Comparison of ENCODE assay signal across 8 cellular contexts in the genomic region with DNA sequence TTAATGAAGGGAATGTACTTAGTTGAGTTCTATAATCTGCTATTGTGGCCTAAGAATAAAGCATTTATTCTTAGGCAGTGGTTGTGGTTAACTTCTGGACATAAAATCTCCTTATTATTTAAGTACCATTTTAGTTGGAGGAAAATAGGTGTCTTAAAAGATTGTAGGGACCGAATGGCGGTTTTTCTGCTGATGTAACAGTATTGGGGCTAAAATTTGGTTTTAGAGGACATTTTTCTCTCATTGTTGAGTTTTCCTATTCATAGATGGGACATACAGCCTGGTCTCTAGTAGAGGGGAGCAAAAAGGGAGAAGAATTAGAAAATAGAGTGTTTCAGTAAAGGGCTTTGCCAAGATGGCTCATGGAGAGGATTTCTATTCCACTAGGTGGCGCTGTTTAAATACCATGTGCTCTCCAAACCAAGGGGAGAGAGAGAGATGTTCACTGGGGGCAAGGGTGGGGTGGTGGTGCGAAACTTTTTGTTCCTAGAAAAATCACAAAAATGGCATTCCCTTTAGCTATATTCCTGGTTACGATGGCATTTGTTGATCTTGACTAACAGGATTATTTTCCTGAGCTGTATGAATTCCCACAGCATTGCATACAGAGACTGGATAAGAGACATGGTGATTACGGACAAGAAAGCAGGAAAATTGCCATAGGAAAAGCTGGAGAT. TPM values are rescaled to one million over a fixed set of nuclear protein-coding genes. Genes with fewer than 3 reads are reported as not detected.
DNase-seq lines count a peak whose midpoint lies in the region; ATAC-seq and TF ChIP-seq lines count a peak whose summit lies in the region.

No MANE protein-coding gene starts in this region.

- peaks cover 47% of the 10 kb centered on the region for H3K27me3 Mint-ChIP-seq in activated CD4-positive, alpha-beta T cell treated with anti-CD3 and anti-CD28 coated beads, Interleukin-2, amount 10 ng/mL, durations not matched to agents 24 days and 14 days
- peaks cover 38% of the 10 kb centered on the region for H3K27me3 Mint-ChIP-seq in nephron progenitor cell (ENCODE audit: low read depth, poor library complexity)

- TF ChIP-seq CTCF in nephron progenitor cell (IDR thresholded peaks at IDR 0.05), result peak; percentile 81

- TF ChIP-seq POLR2A in GM18505 (IDR thresholded peaks at IDR 0.05; ENCODE audit: borderline replicate concordance, extremely low read depth, insufficient read depth, insufficient read length), result no peak

- DNase-seq in CD1c-positive myeloid dendritic cell (ENCODE audit: extremely low spot score) (peak; percentile 85), GM19238 (ENCODE audit: insufficient read length, low spot score) (peak; percentile 54), NCI-H2171 (lab: John Stamatoyannopoulos, UW) (peak; percentile 6), fibroblast of gingiva (ENCODE audit: low read depth) (peak; percentile 42), nephron progenitor cell (peak; percentile 49)
- DNase-seq in activated CD4-positive, alpha-beta T cell treated with anti-CD3 and anti-CD28 coated beads, Interleukin-2, amount 10 ng/mL, durations not matched to agents 24 days and 14 days, result peak; percentile 85

- intact Hi-C loops in activated CD4-positive, alpha-beta T cell treated with anti-CD3 and anti-CD28 coated beads, Interleukin-2, amount 10 ng/mL, durations not matched to agents 24 days and 14 days (cut with micrococcal nuclease), result loop anchor here (1.0 to 10.0 kb wide), 2 partner anchors 48 to 254 kb away; no protein-coding TSS in a partner anchor

- H3K36me3 Mint-ChIP-seq in activated CD4-positive, alpha-beta T cell treated with anti-CD3 and anti-CD28 coated beads, Interleukin-2, amount 10 ng/mL, durations not matched to agents 24 days and 14 days (ENCODE audit: low read depth), result no peaks in the 10 kb centered on the region
- no peaks in the 10 kb centered on the region for H3K36me3 Mint-ChIP-seq in nephron progenitor cell (ENCODE audit: low read depth)

- ATAC-seq in GM18505 (IDR thresholded peaks at IDR 0.05; ENCODE audit: unreplicated experiment), result no peak
- ATAC-seq in HG03139 (IDR thresholded peaks at IDR 0.05; ENCODE audit: unreplicated experiment), result no peak

- H3K4me1 Mint-ChIP-seq in activated CD4-positive, alpha-beta T cell treated with anti-CD3 and anti-CD28 coated beads, Interleukin-2, amount 10 ng/mL, durations not matched to agents 24 days and 14 days, result peaks cover 16% of the 10 kb centered on the region
- peaks cover 9% of the 10 kb centered on the region for H3K4me1 Mint-ChIP-seq in nephron progenitor cell

- H3K27ac Mint-ChIP-seq in activated CD4-positive, alpha-beta T cell treated with anti-CD3 and anti-CD28 coated beads, Interleukin-2, amount 10 ng/mL, durations not matched to agents 24 days and 14 days, result no peak overlapping the region
- H3K27ac Mint-ChIP-seq in nephron progenitor cell, result no peak overlapping the region

- H3K9me3 Mint-ChIP-seq in activated CD4-positive, alpha-beta T cell treated with anti-CD3 and anti-CD28 coated beads, Interleukin-2, amount 10 ng/mL, durations not matched to agents 24 days and 14 days, result no peaks in the 10 kb centered on the region
- H3K9me3 Mint-ChIP-seq in nephron progenitor cell, result no peaks in the 10 kb centered on the region

- H3K4me3 Mint-ChIP-seq in activated CD4-positive, alpha-beta T cell treated with anti-CD3 and anti-CD28 coated beads, Interleukin-2, amount 10 ng/mL, durations not matched to agents 24 days and 14 days, result no peak overlapping the region
- no peak overlapping the region for H3K4me3 Mint-ChIP-seq in nephron progenitor cell

RNA-seq across cellular contexts. Expression of a gene that starts 18.3 kb away (rescaled TPM):
- not detected in 2 replicates for total RNA-seq in activated CD4-positive, alpha-beta T cell treated with anti-CD3 and anti-CD28 coated beads, Interleukin-2, amount 10 ng/mL, durations not matched to agents 24 days and 14 days

RNA-seq across cellular contexts. Expression of a gene that starts 37.4 kb away (rescaled TPM):
- total RNA-seq in activated CD4-positive, alpha-beta T cell treated with anti-CD3 and anti-CD28 coated beads, Interleukin-2, amount 10 ng/mL, durations not matched to agents 24 days and 14 days, result 0.91 and 1.2 TPM in 2 replicates

Comparison
In these comparisons a context has a peak if more than half of its experiments do, and no peak if none do; other contexts are left out.
1. DNase-seq: peak in every context shown above with its lines; median percentile 85 in CD1c-positive myeloid dendritic cell; 85 in activated CD4-positive, alpha-beta T cell treated with anti-CD3 and anti-CD28 coated beads, Interleukin-2, amount 10 ng/mL, durations not matched to agents 24 days and 14 days; 54 in GM19238; 49 in nephron progenitor cell; 42 in fibroblast of gingiva; 6 in NCI-H2171.